ENCODE assay signal across 8 cellular contexts in the genomic region with DNA sequence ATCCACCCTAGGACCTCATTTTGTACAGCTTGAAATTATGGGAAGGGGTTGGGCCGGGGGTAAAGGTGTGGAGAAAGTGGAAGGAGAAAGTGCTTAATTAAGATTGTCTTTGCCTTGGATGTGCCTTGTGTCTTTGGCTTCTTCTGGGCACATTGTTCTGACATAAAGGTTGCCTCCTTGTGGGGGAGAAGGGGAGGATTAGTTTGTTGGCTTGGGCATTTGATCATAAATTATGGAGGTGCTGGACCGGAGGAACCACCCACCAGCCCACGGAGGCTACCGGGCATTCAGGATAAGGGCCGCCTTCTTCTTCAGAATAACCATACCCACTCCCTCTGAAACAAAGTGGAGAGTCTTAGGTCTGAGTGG. TPM values are rescaled to one million over a fixed set of nuclear protein-coding genes. Genes with fewer than 3 reads are reported as not detected.
DNase-seq lines count a peak whose midpoint lies in the region; ATAC-seq, FAIRE-seq and TF ChIP-seq lines count a peak whose summit lies in the region.

No MANE protein-coding gene starts in this region.

- H3K4me3 ChIP-seq in ACC112 (ENCODE audit: low read depth, low read length): peak overlapping the region; percentile 97
- H3K4me3 ChIP-seq in GM12865 (ENCODE audit: low read depth, low read length): peak overlapping the region; percentile 97
- H3K4me3 ChIP-seq in mucosa of rectum (ENCODE audit: low read length in 2 of 2): peak overlapping the region; percentile 92 to 98

- H2AFZ ChIP-seq in ACC112 (ENCODE audit: low read length, unreplicated experiment): no peak overlapping the region

- H3K4me1 ChIP-seq in ACC112 (ENCODE audit: control insufficient read depth, insufficient read depth, low read length, unreplicated experiment) (peaks cover 21% of the 10 kb centered on the region), mucosa of rectum (ENCODE audit: control insufficient read depth in 2 of 2, insufficient read depth in 2 of 2, low read length in 2 of 2) (peaks cover 2 to 12% of the 10 kb centered on the region in 2 donors)

- no peak for ATAC-seq in GM18870 (IDR thresholded peaks at IDR 0.05; ENCODE audit: unreplicated experiment)

- peak overlapping the region; percentile 72 for H3K27ac ChIP-seq in ACC112 (ENCODE audit: low read depth, low read length)
- peak overlapping the region; percentile 88 to 92 for H3K27ac ChIP-seq in mucosa of rectum (ENCODE audit: low read depth in 2 of 2, low read length in 2 of 2)

- H3K79me2 ChIP-seq in ACC112 (ENCODE audit: control insufficient read depth, insufficient read depth, low read length, unreplicated experiment): peaks cover 60% of the 10 kb centered on the region

- H3K27me3 ChIP-seq in ACC112 (ENCODE audit: insufficient read depth, low read length) (no peaks in the 10 kb centered on the region), mucosa of rectum (ENCODE audit: control insufficient read depth in 2 of 2, insufficient read depth in 2 of 2, low read length in 2 of 2) (no peaks in the 10 kb centered on the region)

- DNase-seq in GM12865 (ENCODE audit: low read depth): peak; percentile 31
- DNase-seq in RCC 7860 (ENCODE audit: low spot score): peak; percentile 23
- DNase-seq in dermis blood vessel endothelial cell: peak; percentile 76
- no peak for DNase-seq in GDM1 (lab: John Stamatoyannopoulos, UW)
- DNase-seq in amniotic stem cell (lab: John Stamatoyannopoulos, UW): no peak

- peak; percentile 7 for TF ChIP-seq CTCF in GM12865 (IDR thresholded peaks at IDR 0.05; ENCODE audit: insufficient read depth, low read depth, low read length, missing control alignments)

- H3K9ac ChIP-seq in mucosa of rectum (ENCODE audit: low read depth in 1 of 2, low read length in 2 of 2): peak overlapping the region; percentile 76 to 92

- H3K36me3 ChIP-seq in ACC112 (ENCODE audit: insufficient read depth, low read length): 0 out of 2 replicates have a peak, but pooled peaks cover 11% of the 10 kb centered on the region
- peaks cover 0 to 12% of the 10 kb centered on the region in 2 donors for H3K36me3 ChIP-seq in mucosa of rectum (ENCODE audit: control insufficient read depth in 2 of 2, insufficient read depth in 2 of 2, low read length in 2 of 2)

- no peaks in the 10 kb centered on the region for H3K9me3 ChIP-seq in mucosa of rectum (ENCODE audit: control insufficient read depth in 2 of 2, low read length in 2 of 2)

- FAIRE-seq in RCC 7860 (lab: Jason Lieb, UNC): no peak

RNA-seq across cellular contexts. Expression of gene PAFAH1B2, which starts 1.3 kb away (rescaled TPM):
- total RNA-seq in dermis blood vessel endothelial cell: 231 and 325 TPM in 2 replicates

RNA-seq across cellular contexts. Expression of gene SIDT2, which starts 33.2 kb away (rescaled TPM):
- 10.4 and 19.5 TPM in 2 replicates for total RNA-seq in dermis blood vessel endothelial cell

RNA-seq across cellular contexts. Expression of gene SIK3, which starts 47.1 kb away (rescaled TPM):
- 12.9 and 16.7 TPM in 2 replicates for total RNA-seq in dermis blood vessel endothelial cell

RNA-seq across cellular contexts. Expression of gene TAGLN, which starts 53.8 kb away (rescaled TPM):
- 11.4 and 31.3 TPM in 2 replicates for total RNA-seq in dermis blood vessel endothelial cell

Comparison
In these comparisons a context has a peak if more than half of its experiments do, and no peak if none do; other contexts are left out.
1. DNase-seq: peak in GM12865 (single experiment), RCC 7860 (single experiment) and dermis blood vessel endothelial cell (single experiment); none in GDM1 (single experiment) and amniotic stem cell (single experiment).
2. Peak in every context shown above with its lines, with median percentiles within 50 percentile points of each other: H3K4me3 ChIP-seq.